Comparison of ENCODE assay signal across 26 cellular contexts in the genomic region with DNA sequence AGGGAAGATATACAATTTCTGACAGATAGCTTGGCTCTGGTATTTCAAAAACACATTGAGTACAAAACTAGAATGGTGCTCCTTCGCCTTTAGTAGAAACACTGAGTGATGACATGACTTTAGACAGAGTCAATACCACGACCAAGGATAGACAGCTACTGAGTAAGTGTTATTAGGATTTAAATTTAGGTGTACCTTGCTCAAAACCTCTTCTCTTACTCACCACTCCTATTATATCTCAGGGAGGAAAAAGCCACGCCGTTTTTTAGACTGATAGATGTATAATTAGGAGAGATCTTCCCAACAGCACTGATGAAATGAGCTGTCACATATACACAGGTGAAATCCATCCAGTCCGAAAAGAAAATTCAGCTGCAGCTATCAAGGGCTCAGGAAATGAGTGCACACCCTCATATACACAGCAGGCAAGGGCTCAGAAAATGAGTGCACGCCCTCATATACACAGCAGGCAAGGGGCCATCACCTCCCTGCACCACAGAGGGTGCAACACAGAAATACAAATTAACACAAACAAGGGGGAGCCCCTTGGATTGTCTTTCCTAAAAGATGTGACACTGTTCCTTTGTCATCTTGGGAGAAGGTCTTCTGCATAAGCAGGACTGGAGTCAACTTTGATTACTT. TPM values are rescaled to one million over a fixed set of nuclear protein-coding genes. Genes with fewer than 3 reads are reported as not detected.
DNase-seq lines count a peak whose midpoint lies in the region; ATAC-seq, FAIRE-seq and TF ChIP-seq lines count a peak whose summit lies in the region.
"Had no signal": no experiment of that assay in that cellular context is flagged by ENCODE, and none has a peak within 500 bp of the region (broad histone marks: within the 10 kb centered on the region; RNA-seq: fewer than 3 reads in every experiment).

No MANE protein-coding gene starts in this region.

- H2AFZ ChIP-seq in HepG2 (ENCODE audit: low read length): no peak overlapping the region
- H2AFZ ChIP-seq: GM23338 had no signal

- no peaks in the 10 kb centered on the region for H3K36me3 ChIP-seq in left ventricle myocardium inferior
- peaks cover 0 to 24% of the 10 kb centered on the region in 2 experiments; a peak in 4 of 5 replicates for H3K36me3 ChIP-seq in HepG2 (replicated peaks in 1 of 2; ENCODE audit: control insufficient read depth in 1 of 2, insufficient read depth in 2 of 2, low read length in 2 of 2)
- no peaks in the 10 kb centered on the region for H3K36me3 ChIP-seq in sigmoid colon
- H3K36me3 ChIP-seq: prostate gland had no signal

- peaks cover 10% of the 10 kb centered on the region for H3K79me2 ChIP-seq in HepG2 (ENCODE audit: insufficient read depth, low read length)

- H3K4me1 ChIP-seq in left ventricle myocardium inferior (peaks cover 70% of the 10 kb centered on the region), HepG2 (ENCODE audit: insufficient read depth, low read length) (peaks cover 47% of the 10 kb centered on the region), sigmoid colon (peaks cover 0 to 64% (median 61%) of the 10 kb centered on the region in 4 donors)
- H3K4me1 ChIP-seq: prostate gland had no signal

- H3K9me3 ChIP-seq in left ventricle myocardium inferior (replicated peaks): no peaks in the 10 kb centered on the region
- H3K9me3 ChIP-seq in HepG2 (ENCODE audit: low read length): no peaks in the 10 kb centered on the region
- no peaks in the 10 kb centered on the region for H3K9me3 ChIP-seq in sigmoid colon
- H3K9me3 ChIP-seq: BLaER1 treated with 17β-estradiol and CSF1 and Interleukin-3, amounts not matched to agents 10 nM and 100 nM; prostate gland had no signal

- in situ Hi-C loops in HepG2 (cut with HindIII; ENCODE audit: extremely low pct_ligation_motif_present, low pct_unique_long_range_greater_than_20kb): no loop called here
- in situ Hi-C loops in G401 (cut with HindIII; ENCODE audit: low sequenced_read_pairs): no loop called here

- TF ChIP-seq POLR2A in HepG2 (IDR thresholded peaks at IDR 0.05; ENCODE audit: insufficient read depth in 1 of 2, low read depth in 2 of 2, low read length in 2 of 2): no peak
- TF ChIP-seq POLR2A in sigmoid colon (IDR thresholded peaks at IDR 0.05): no peak

- FAIRE-seq in HepG2 (lab: Jason Lieb, UNC) (no peak), frontal cortex (lab: Jason Lieb, UNC) (no peak)
- FAIRE-seq: astrocyte had no signal

- DNase-seq in left ventricle myocardium inferior (no peak), left cardiac atrium (no peak), HepG2 (ENCODE audit: low spot score) (no peak), sigmoid colon (no peak), iPS-NIHi7 (ENCODE audit: extremely low spot score) (no peak), frontal cortex (ENCODE audit: low spot score in 2 of 2) (no peak), G401 (ENCODE audit: low spot score) (no peak)
- DNase-seq: activated CD4-positive, CD25-positive, alpha-beta regulatory T cell treated with anti-CD3 and anti-CD28 coated beads, Interleukin-2, amount 50 U/mL, for 72 hours; activated CD8-positive, alpha-beta memory T cell treated with anti-CD3 and anti-CD28 coated beads for 24 hours; activated T-cell treated with anti-CD3 and anti-CD28 coated beads, Interleukin-2, amount 50 U/mL, for 4 hours; Calu3; effector memory CD4-positive, alpha-beta T cell; Kasumi-1; kidney glomerular epithelial cell; NCI-H187; NCI-H226; NCI-H82; SHP77 treated with DMSO at 0.1 percent for 48 hours; stimulated activated CD4-positive, alpha-beta T cell treated with anti-CD3 and anti-CD28 coated beads, Interleukin-12 subunit alpha, Interleukin-12 subunit beta, amount 100 ng/mL, for 4 hours; stimulated activated CD4-positive, alpha-beta T cell treated with anti-CD3 and anti-CD28 coated beads, Interleukin-4, amount 100 ng/mL, for 4 hours had no signal

- CTCF ChIA-PET in HepG2 (lab: Yijun Ruan, JAX; ENCODE audit: low intra/inter-chr PET ratio, low total read pairs): no interaction called here

- POLR2A ChIA-PET in HepG2 (lab: Yijun Ruan, JAX): no interaction called here

- peak overlapping the region; percentile 85 for H3K27ac ChIP-seq in left ventricle myocardium inferior (replicated peaks)
- H3K27ac ChIP-seq in HepG2 (ENCODE audit: extremely low read length, insufficient read depth, low read length): peak overlapping the region; percentile 53
- H3K27ac ChIP-seq in sigmoid colon: peak overlapping the region in 3 of 4 donors; percentile 75 to 87 (median 78)
- H3K27ac ChIP-seq: BLaER1 treated with 17β-estradiol and CSF1 and Interleukin-3, amounts not matched to agents 10 nM and 100 nM; prostate gland had no signal

- H3K27me3 ChIP-seq in left ventricle myocardium inferior (ENCODE audit: low read depth) (no peaks in the 10 kb centered on the region), HepG2 (ENCODE audit: control insufficient read depth in 1 of 2, insufficient read depth in 2 of 2, low read length in 2 of 2) (no peaks in the 10 kb centered on the region), sigmoid colon (no peaks in the 10 kb centered on the region)
- H3K27me3 ChIP-seq: BLaER1 treated with 17β-estradiol and CSF1 and Interleukin-3, amounts not matched to agents 10 nM and 100 nM had no signal

- H3K4me3 ChIP-seq in left ventricle myocardium inferior (no peak overlapping the region), HepG2 (replicated peaks in 1 of 3; ENCODE audit: insufficient read depth in 1 of 3, low read depth in 2 of 3, low read length in 3 of 3) (no peak overlapping the region), sigmoid colon (no peak overlapping the region)
- H3K4me3 ChIP-seq: BLaER1 treated with 17β-estradiol and CSF1 and Interleukin-3, amounts not matched to agents 10 nM and 100 nM; GM23338; prostate gland had no signal

- TF ChIP-seq EP300 in HepG2 (IDR thresholded peaks at IDR 0.05; ENCODE audit: low read depth in 2 of 2, low read length in 2 of 2): no peak
- no peak for TF ChIP-seq EP300 in HepG2 (CRISPR knock-in tag; IDR thresholded peaks at IDR 0.05; ENCODE audit: borderline replicate concordance)
- TF ChIP-seq EP300 in sigmoid colon (IDR thresholded peaks at IDR 0.05): no peak

- no peak for TF ChIP-seq RAD21 in HepG2 (CRISPR knock-in tag; IDR thresholded peaks at IDR 0.05)

- TF ChIP-seq CTCF in left ventricle myocardium inferior (IDR thresholded peaks at IDR 0.05; ENCODE audit: borderline replicate concordance): no peak
- TF ChIP-seq CTCF in HepG2 (CRISPR knock-in tag; IDR thresholded peaks at IDR 0.05): no peak
- no peak for TF ChIP-seq CTCF in sigmoid colon (IDR thresholded peaks at IDR 0.05)

- 97% methylated on average over 6 of the region's 6 CpGs for WGBS in HepG2 (ENCODE audit: low lambda C conversion rate)
- 91 to 95% methylated on average over 6 of the region's 6 CpGs for WGBS in sigmoid colon, 2 donors

- no peak overlapping the region for H3K9ac ChIP-seq in HepG2 (ENCODE audit: insufficient read depth, low read depth, low read length)
- H3K9ac ChIP-seq: BLaER1 treated with 17β-estradiol and CSF1 and Interleukin-3, amounts not matched to agents 10 nM and 100 nM had no signal

- no peak overlapping the region for H3K4me2 ChIP-seq in HepG2 (ENCODE audit: low read depth, low read length)
- H3K4me2 ChIP-seq: GM23338 had no signal

- no peaks in the 10 kb centered on the region for H4K20me1 ChIP-seq in HepG2 (ENCODE audit: insufficient read depth, low read length)

- intact Hi-C loops in left ventricle myocardium inferior (cut with micrococcal nuclease) (loop anchor here (10.0 kb wide), 1 partner anchor 62 kb away; no protein-coding TSS in a partner anchor), left cardiac atrium (cut with DNase I) (no loop called here), HepG2 (cut with micrococcal nuclease; ENCODE audit: unreplicated experiment) (loop anchor here (5.0 kb wide), 2 partner anchors 65 to 150 kb away; no protein-coding TSS in a partner anchor), sigmoid colon (cut with DNase I) (loop anchor here (5.0 kb wide), 1 partner anchor 65 kb away; no protein-coding TSS in a partner anchor)

- no peak for ATAC-seq in left cardiac atrium
- ATAC-seq in HepG2: no peak
- no peak for ATAC-seq in GM18858 (IDR thresholded peaks at IDR 0.05; ENCODE audit: unreplicated experiment)
- ATAC-seq: activated T-cell treated with anti-CD3 and anti-CD28 coated beads, Interleukin-2, amount 50 U/mL, for 4 hours; esophagus mucosa had no signal

- no TSS peak for BruUV-seq in HepG2 (replicated peaks; lab: Mats Ljungman, UMichigan)

RNA-seq across cellular contexts. Expression of a gene that starts 53.7 kb away (rescaled TPM):
- 28.5 TPM for total RNA-seq in left ventricle myocardium inferior
- 10 to 100 TPM; 19.2 to 21.7 TPM for total RNA-seq in left cardiac atrium
- 64.6 and 80.2 TPM in 2 replicates for total RNA-seq in HepG2 (2016; rRNA removed; fragmentation: Illumina TruSeq; extraction: Trizol)
- 73.1 and 82.6 TPM in 2 replicates for total RNA-seq in HepG2 (2016; cell fraction: cytosol; rRNA removed; fragmentation: Illumina TruSeq; extraction: Trizol; ENCODE audit: low read depth)
- 63.7 and 77.9 TPM in 2 replicates for total RNA-seq in HepG2 (2016; cell fraction: insoluble cytoplasmic fraction; rRNA removed; fragmentation: Illumina TruSeq; extraction: Trizol)
- 106 and 122 TPM in 2 replicates for total RNA-seq in HepG2 (2016; cell fraction: membrane; rRNA removed; fragmentation: Illumina TruSeq; extraction: Trizol)
- 32.6 and 33.3 TPM in 2 replicates for total RNA-seq in HepG2 (2016; cell fraction: nucleus; rRNA removed; fragmentation: Illumina TruSeq; extraction: Trizol)
- 57.0 and 67.5 TPM in 2 replicates for polyA plus RNA-seq in HepG2 (2011; rRNA removed)
- polyA plus RNA-seq in HepG2 (2011; cell fraction: cytosol; rRNA removed): 51.3 and 61.3 TPM in 2 replicates
- polyA plus RNA-seq in HepG2 (2011; cell fraction: nucleus; rRNA removed): 14.6 and 17.6 TPM in 2 replicates
- 54.2 and 60.4 TPM in 2 replicates for polyA plus RNA-seq in HepG2 (2012)
- 97.6 and 109 TPM in 2 replicates for polyA plus RNA-seq in HepG2 (2016; cell fraction: cytosol; fragmentation: Illumina TruSeq; extraction: Trizol; ENCODE audit: low read depth)
- 80.7 and 81.4 TPM in 2 replicates for polyA plus RNA-seq in HepG2 (2016; cell fraction: insoluble cytoplasmic fraction; fragmentation: Illumina TruSeq; extraction: Trizol; ENCODE audit: low read depth)
- 106 and 108 TPM in 2 replicates for polyA plus RNA-seq in HepG2 (2016; cell fraction: membrane; fragmentation: Illumina TruSeq; extraction: Trizol; ENCODE audit: low read depth)
- polyA plus RNA-seq in HepG2 (2016; cell fraction: nucleus; fragmentation: Illumina TruSeq; extraction: Trizol; ENCODE audit: insufficient read depth, low read depth): 40.8 and 43.1 TPM in 2 replicates
- 29.2 and 36.0 TPM in 2 replicates for polyA minus RNA-seq in HepG2 (2011; rRNA and poly(A)+ RNA removed; ENCODE audit: low replicate concordance)
- polyA minus RNA-seq in HepG2 (2011; cell fraction: cytosol; rRNA and poly(A)+ RNA removed): 18.1 and 22.4 TPM in 2 replicates
- polyA minus RNA-seq in HepG2 (2011; cell fraction: nucleus; rRNA and poly(A)+ RNA removed): 25.2 and 25.4 TPM in 2 replicates
- total RNA-seq in sigmoid colon: 10 to 100 TPM; 18.3 to 29.3 (median 25.5) TPM
- 10 to 100 TPM; 11.3 to 22.2 (median 19.5) TPM for polyA plus RNA-seq in sigmoid colon
- total RNA-seq in frontal cortex: 14.7 TPM
- total RNA-seq in G401 (2014; rRNA removed; shearing (Covaris generic)): 39.1 and 55.9 TPM in 2 replicates

RNA-seq across cellular contexts. Expression of a gene that starts 54.3 kb away (rescaled TPM):
- total RNA-seq in left ventricle myocardium inferior (16.7 TPM), left cardiac atrium (10 to 100 TPM; 14.6 to 16.4 TPM), HepG2 (2016; rRNA removed; fragmentation: Illumina TruSeq; extraction: Trizol) (26.0 and 28.0 TPM in 2 replicates), sigmoid colon (10 to 100 TPM; 11.7 to 21.0 (median 14.8) TPM), frontal cortex (19.6 TPM)
- 38.2 and 38.5 TPM in 2 replicates for total RNA-seq in HepG2 (2016; cell fraction: cytosol; rRNA removed; fragmentation: Illumina TruSeq; extraction: Trizol; ENCODE audit: low read depth)
- total RNA-seq in HepG2 (2016; cell fraction: insoluble cytoplasmic fraction; rRNA removed; fragmentation: Illumina TruSeq; extraction: Trizol): 24.7 and 29.3 TPM in 2 replicates
- 21.6 and 25.0 TPM in 2 replicates for total RNA-seq in HepG2 (2016; cell fraction: membrane; rRNA removed; fragmentation: Illumina TruSeq; extraction: Trizol)
- 29.9 and 30.1 TPM in 2 replicates for total RNA-seq in HepG2 (2016; cell fraction: nucleus; rRNA removed; fragmentation: Illumina TruSeq; extraction: Trizol)
- polyA plus RNA-seq in HepG2 (2011; rRNA removed) (12.7 and 15.4 TPM in 2 replicates), sigmoid colon (10 to 100 TPM in 1 of 3 donors, 1 to 10 TPM in 2; 8.1 to 14.4 (median 9.0) TPM)
- 12.8 and 14.3 TPM in 2 replicates for polyA plus RNA-seq in HepG2 (2011; cell fraction: cytosol; rRNA removed)
- 8.4 and 10.7 TPM in 2 replicates for polyA plus RNA-seq in HepG2 (2011; cell fraction: nucleus; rRNA removed)
- polyA plus RNA-seq in HepG2 (2012): 7.3 and 8.6 TPM in 2 replicates
- polyA plus RNA-seq in HepG2 (2016; cell fraction: cytosol; fragmentation: Illumina TruSeq; extraction: Trizol; ENCODE audit: low read depth): 6.3 and 6.7 TPM in 2 replicates
- polyA plus RNA-seq in HepG2 (2016; cell fraction: insoluble cytoplasmic fraction; fragmentation: Illumina TruSeq; extraction: Trizol; ENCODE audit: low read depth): 17.7 and 22.2 TPM in 2 replicates
- 7.8 and 8.7 TPM in 2 replicates for polyA plus RNA-seq in HepG2 (2016; cell fraction: membrane; fragmentation: Illumina TruSeq; extraction: Trizol; ENCODE audit: low read depth)
- polyA plus RNA-seq in HepG2 (2016; cell fraction: nucleus; fragmentation: Illumina TruSeq; extraction: Trizol; ENCODE audit: insufficient read depth, low read depth): 9.7 and 11.7 TPM in 2 replicates
- polyA minus RNA-seq in HepG2 (2011; rRNA and poly(A)+ RNA removed; ENCODE audit: low replicate concordance): 53.8 and 71.4 TPM in 2 replicates
- polyA minus RNA-seq in HepG2 (2011; cell fraction: cytosol; rRNA and poly(A)+ RNA removed): 9.6 and 10.5 TPM in 2 replicates
- polyA minus RNA-seq in HepG2 (2011; cell fraction: nucleus; rRNA and poly(A)+ RNA removed): 54.6 and 59.7 TPM in 2 replicates
- 17.7 and 23.8 TPM in 2 replicates for total RNA-seq in G401 (2014; rRNA removed; shearing (Covaris generic))

Comparison
In these comparisons a context has a peak if more than half of its experiments do, and no peak if none do; other contexts are left out.
1. intact Hi-C loops: an anchor here in left ventricle myocardium inferior (10.0 kb wide), HepG2 (5.0 kb wide) and sigmoid colon (5.0 kb wide); none called in left cardiac atrium.